ENCODE assay signal across 1 cellular context in genomic region chr14:104983231-104983721, GRCh38.
TF ChIP-seq lines count a peak whose summit lies in the region.

No MANE protein-coding gene starts in this region.

TF ChIP-seq in HEK293, 187 proteins besides CTCF, POLR2A, EP300 and RAD21:
- TF ChIP-seq ZIC2 (tag by site-specific recombination; IDR thresholded peaks at IDR 0.05) (peak; percentile 71; the same call in 1 of the 2 replicates), IKZF3 (tag by site-specific recombination; IDR thresholded peaks at IDR 0.05) (no peak)
